Comparison of ENCODE assay signal across 13 cellular contexts in the genomic region with DNA sequence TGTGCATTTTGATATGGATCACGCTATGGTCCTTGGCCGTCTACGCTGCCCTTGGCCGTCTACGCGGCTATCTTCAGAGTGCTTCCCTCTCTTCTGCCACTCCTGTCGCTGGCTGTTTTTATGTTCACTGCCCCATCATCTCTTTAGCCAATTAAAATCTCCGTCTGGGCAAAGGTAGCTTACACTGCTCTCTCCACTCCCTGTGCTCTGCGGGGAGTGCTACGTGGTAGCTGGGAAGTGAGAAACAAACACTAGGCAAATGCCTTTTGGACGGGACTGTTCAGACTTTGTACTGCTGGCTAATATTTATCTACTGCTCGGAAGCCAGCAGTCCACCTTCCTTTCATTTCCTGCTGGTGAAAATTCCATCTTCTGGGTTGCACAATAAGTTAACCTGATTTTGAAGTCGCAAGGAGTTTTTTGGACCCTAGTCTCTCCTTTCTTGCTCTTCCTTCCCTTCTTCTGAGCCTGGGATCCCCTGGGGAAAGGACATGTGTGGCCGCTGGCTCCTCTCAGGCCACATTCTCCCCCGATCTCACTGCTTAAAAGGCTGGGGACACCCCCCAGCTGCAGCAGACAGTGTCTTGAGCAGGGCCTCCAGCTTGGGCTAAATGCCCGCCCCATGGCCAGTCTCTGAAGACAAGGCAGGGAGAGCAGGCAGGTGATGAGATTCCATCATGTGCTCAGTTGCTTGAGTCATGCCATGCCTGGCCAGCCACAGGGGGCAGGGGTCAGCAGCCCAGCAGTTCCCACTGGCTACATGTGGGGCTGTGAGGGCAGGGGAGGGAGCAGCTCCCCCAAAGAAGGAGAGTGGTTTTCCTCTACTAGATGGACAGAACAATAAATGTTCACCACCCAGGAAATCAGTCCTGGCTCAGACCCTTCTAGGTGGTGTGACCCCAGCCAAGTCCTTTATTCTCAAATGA. TPM values are rescaled to one million over a fixed set of nuclear protein-coding genes. Genes with fewer than 3 reads are reported as not detected.
DNase-seq lines count a peak whose midpoint lies in the region; ATAC-seq, FAIRE-seq and TF ChIP-seq lines count a peak whose summit lies in the region.
"Had no signal": no experiment of that assay in that cellular context is flagged by ENCODE, and none has a peak within 500 bp of the region (broad histone marks: within the 10 kb centered on the region; RNA-seq: fewer than 3 reads in every experiment).

No MANE protein-coding gene starts in this region.

- intact Hi-C loops in pancreas (cut with DNase I) (no loop called here), esophagus squamous epithelium (cut with DNase I) (no loop called here)

- 6 to 13% methylated on average over 16 of the region's 16 CpGs for WGBS in pancreas, 2 donors
- 60 to 66% methylated on average over 12 to 16 of the region's 16 CpGs for WGBS in esophagus squamous epithelium, 2 donors

- H3K27ac ChIP-seq in pancreas, result peak overlapping the region; percentile 69 to 95 (median 90)
- no peak overlapping the region for H3K27ac ChIP-seq in esophagus squamous epithelium
- H3K27ac ChIP-seq: BLaER1 had no signal

- ATAC-seq in pancreas, result peak; percentile 97 to 99 (median 98)
- ATAC-seq in HG03280 (IDR thresholded peaks at IDR 0.05; ENCODE audit: unreplicated experiment), result no peak
- ATAC-seq: naive thymus-derived CD4-positive, alpha-beta T cell had no signal

- H3K4me3 ChIP-seq in pancreas (peak overlapping the region in 2 of 4 donors; percentile 4 to 20), esophagus squamous epithelium (no peak overlapping the region), HAP-1 (no peak overlapping the region)
- H3K4me3 ChIP-seq: BLaER1 had no signal

- H3K9me3 ChIP-seq in pancreas (no peaks in the 10 kb centered on the region), esophagus squamous epithelium (no peaks in the 10 kb centered on the region), HAP-1 (no peaks in the 10 kb centered on the region)

- H3K27me3 ChIP-seq in pancreas (no peaks in the 10 kb centered on the region), esophagus squamous epithelium (peaks cover 0 to 13% (median 0%) of the 10 kb centered on the region in 4 donors), HAP-1 (ENCODE audit: low read depth) (0 out of 2 replicates have a peak, but pooled peaks cover 2% of the 10 kb centered on the region)
- H3K27me3 ChIP-seq: BLaER1 had no signal

- H3K36me3 ChIP-seq in pancreas, result no peaks in the 10 kb centered on the region
- no peaks in the 10 kb centered on the region for H3K36me3 ChIP-seq in esophagus squamous epithelium
- no peaks in the 10 kb centered on the region for H3K36me3 ChIP-seq in HAP-1 (replicated peaks)

- DNase-seq in ELR (ENCODE audit: low read depth) (peak; percentile 50), RPMI7951 (ENCODE audit: low read depth) (peak; percentile 39), iris pigment epithelial cell (ENCODE audit: low read depth) (peak; percentile 56), pancreas (peak; percentile 71 to 82 (median 80)), esophagus squamous epithelium (lab: John Stamatoyannopoulos, UW) (no peak), HAP-1 (ENCODE audit: low spot score in 2 of 2) (no peak), NCI-H774 (lab: John Stamatoyannopoulos, UW) (no peak)
- DNase-seq: head of caudate nucleus; naive thymus-derived CD4-positive, alpha-beta T cell; NCI-H187 treated with DMSO at 0.1 percent for 48 hours; OCI-M1 had no signal

- peaks cover 8 to 18% (median 18%) of the 10 kb centered on the region in 3 donors for H3K4me1 ChIP-seq in pancreas
- no peaks in the 10 kb centered on the region for H3K4me1 ChIP-seq in esophagus squamous epithelium
- no peaks in the 10 kb centered on the region for H3K4me1 ChIP-seq in HAP-1
- H3K4me1 ChIP-seq: BLaER1 had no signal

- FAIRE-seq in pancreas (lab: Jason Lieb, UNC), result peak; percentile 5

- in situ Hi-C loops in HAP-1 (cut with MboI; ENCODE audit: low sequenced_read_pairs), result no loop called here

- no peak for TF ChIP-seq POLR2A in esophagus squamous epithelium (IDR thresholded peaks at IDR 0.05)

- no peak for TF ChIP-seq CTCF in pancreas (IDR thresholded peaks at IDR 0.05)
- no peak for TF ChIP-seq CTCF in esophagus squamous epithelium (IDR thresholded peaks at IDR 0.05)

RNA-seq across cellular contexts. Expression of a gene that starts 25.5 kb away (rescaled TPM):
- 11.6 and 12.7 TPM in 2 replicates for total RNA-seq in RPMI7951 (2014; rRNA removed; shearing (Covaris generic))
- total RNA-seq in pancreas, result 10 to 100 TPM; 31.3 to 40.1 (median 33.7) TPM
- 10 to 100 TPM; 14.6 to 32.4 TPM for polyA plus RNA-seq in pancreas
- 10 to 100 TPM; 20.3 to 45.6 (median 26.9) TPM for total RNA-seq in esophagus squamous epithelium

Comparison
In these comparisons a context has a peak if more than half of its experiments do, and no peak if none do; other contexts are left out.
1. DNase-seq: peak in ELR (single experiment), RPMI7951 (single experiment), iris pigment epithelial cell (single experiment) and pancreas (6 of 6); none in esophagus squamous epithelium (single experiment), HAP-1 (0 of 2) and NCI-H774 (single experiment).
2. H3K27ac ChIP-seq: peak in pancreas (4 of 4); none in esophagus squamous epithelium (0 of 4).